1 cellular context compared by ENCODE assay signal in the genomic region with DNA sequence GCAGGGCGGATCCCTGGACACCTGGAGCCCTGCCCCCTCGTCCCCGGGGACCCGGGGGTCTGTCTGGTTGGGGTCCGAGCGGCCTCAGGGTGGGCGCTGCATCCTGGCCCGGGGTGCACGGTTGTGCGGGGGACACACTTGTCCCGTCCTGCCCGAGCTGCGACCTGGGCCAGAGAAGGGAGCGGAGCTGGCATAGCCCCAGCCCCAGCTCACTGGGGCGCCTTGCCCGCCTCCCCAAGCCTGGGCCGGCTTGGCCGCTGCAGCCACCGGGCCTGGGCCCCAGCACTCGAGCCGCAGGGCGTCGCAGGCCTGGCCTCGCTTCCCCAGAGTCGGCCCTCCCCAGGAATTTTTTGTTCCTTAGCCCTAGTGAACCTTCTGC.
TF ChIP-seq lines count a peak whose summit lies in the region.

No MANE protein-coding gene starts in this region.

TF ChIP-seq in H1, 55 proteins besides CTCF, POLR2A, EP300 and RAD21:
- TF ChIP-seq KDM4A (IDR thresholded peaks at IDR 0.05; ENCODE audit: low read depth, low read length, severe bottlenecking) (peak; percentile 56), TAF1 (IDR thresholded peaks at IDR 0.05; ENCODE audit: low read depth, low read length) (no peak)
